1 cellular context compared by ENCODE assay signal in the genomic region with DNA sequence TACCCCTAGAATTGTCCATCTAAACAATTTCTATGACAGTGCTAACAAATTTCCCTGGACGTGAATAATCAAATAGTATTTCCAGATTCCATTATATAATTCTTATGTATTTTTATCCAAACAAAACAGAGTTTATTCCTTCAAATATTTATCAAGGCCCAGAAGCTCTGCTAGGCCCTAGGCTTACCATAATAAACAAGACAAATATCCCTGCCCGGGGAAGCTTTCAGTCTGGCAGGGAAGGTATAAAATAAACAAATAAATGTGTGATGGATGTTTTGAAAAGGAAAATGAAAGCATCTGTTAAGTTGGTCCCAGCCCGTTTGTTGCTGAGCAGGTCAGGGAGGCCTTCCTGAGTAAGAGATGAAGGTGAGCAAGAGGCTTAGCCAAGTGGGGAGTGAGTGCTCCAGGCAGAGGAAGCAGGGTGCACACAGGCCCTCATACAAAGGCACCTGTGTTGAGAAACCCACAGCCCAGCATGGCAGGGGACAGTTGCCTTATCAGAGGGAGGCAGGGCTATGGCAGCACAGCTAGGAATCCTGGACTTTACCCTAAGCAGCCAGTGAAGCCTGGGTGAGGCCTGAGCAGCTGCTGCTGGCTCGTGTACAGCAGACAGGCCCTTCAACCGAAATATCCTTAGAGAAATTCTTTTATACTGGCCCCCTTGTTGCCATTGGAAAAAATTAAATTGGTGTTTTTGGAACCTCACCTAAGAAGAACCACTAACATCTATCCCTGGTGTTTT.
TF ChIP-seq lines count a peak whose summit lies in the region.

No MANE protein-coding gene starts in this region.

TF ChIP-seq in HepG2, 621 proteins besides CTCF, POLR2A, EP300 and RAD21 (continued from another document and continues in another):
- TF ChIP-seq MEIS2 (CRISPR knock-in tag; IDR thresholded peaks at IDR 0.05) (peak; percentile 70; the same call in 1 of the 2 replicates), ZNF737 (CRISPR knock-in tag; IDR thresholded peaks at IDR 0.05; ENCODE audit: borderline replicate concordance) (no peak), ZNF12 (CRISPR knock-in tag; IDR thresholded peaks at IDR 0.05) (peak; percentile 97), POGZ (CRISPR knock-in tag; IDR thresholded peaks at IDR 0.05) (peak; percentile 85), GATA4 (IDR thresholded peaks at IDR 0.05; ENCODE audit: borderline replicate concordance, low read depth) (peak; percentile 71; the same call in 1 of the 2 replicates), KAT2B (IDR thresholded peaks at IDR 0.05; ENCODE audit: borderline replicate concordance, low read depth, low read length) (no peak), ZMYM2 (CRISPR knock-in tag; IDR thresholded peaks at IDR 0.05) (0 out of 2 replicates have a peak, but pooled peaks have one; percentile 72), ZNF335 (CRISPR knock-in tag; IDR thresholded peaks at IDR 0.05) (peak; percentile 87), NKX3-1 (CRISPR knock-in tag; IDR thresholded peaks at IDR 0.05) (peak; percentile 60; the same call in 1 of the 2 replicates), RELA (CRISPR knock-in tag; IDR thresholded peaks at IDR 0.05) (no peak), HMG20A (CRISPR knock-in tag; IDR thresholded peaks at IDR 0.05; ENCODE audit: borderline replicate concordance) (peak; percentile 77; the same call in 1 of the 2 replicates), CEBPG (CRISPR knock-in tag; IDR thresholded peaks at IDR 0.05) (peak; percentile 89), NBN (conservative IDR thresholded peaks at IDR 0.05) (no peak), TOE1 (CRISPR knock-in tag; IDR thresholded peaks at IDR 0.05) (no peak), SNAI1 (CRISPR knock-in tag; IDR thresholded peaks at IDR 0.05; ENCODE audit: borderline replicate concordance) (no peak), TBX3 (IDR thresholded peaks at IDR 0.05; ENCODE audit: borderline replicate concordance) (no peak), HMGA1 (CRISPR knock-in tag; conservative IDR thresholded peaks at IDR 0.05) (no peak), MXI1 (IDR thresholded peaks at IDR 0.05; ENCODE audit: borderline replicate concordance, low read depth, low read length) (peak; percentile 72; the same call in 1 of the 3 replicates), HOXA5 (CRISPR knock-in tag; IDR thresholded peaks at IDR 0.05) (no peak), ZSCAN29 (CRISPR knock-in tag; conservative IDR thresholded peaks at IDR 0.05) (0 out of 2 replicates have a peak, but pooled peaks have one; percentile 26), NONO (IDR thresholded peaks at IDR 0.05) (no peak), NONO (CRISPR knock-in tag; conservative IDR thresholded peaks at IDR 0.05) (peak; percentile 78), ARHGAP35 (CRISPR knock-in tag; IDR thresholded peaks at IDR 0.05; ENCODE audit: borderline replicate concordance) (no peak), ZNF101 (CRISPR knock-in tag; IDR thresholded peaks at IDR 0.05; ENCODE audit: borderline replicate concordance, low read depth) (no peak), MAF1 (CRISPR knock-in tag; IDR thresholded peaks at IDR 0.05; ENCODE audit: borderline replicate concordance) (no peak), ZKSCAN8 (CRISPR knock-in tag; IDR thresholded peaks at IDR 0.05; ENCODE audit: borderline replicate concordance) (peak; percentile 73), RBM39 (IDR thresholded peaks at IDR 0.05; ENCODE audit: low read depth, low read length, poor library complexity, severe bottlenecking) (no peak), ZNF136 (CRISPR knock-in tag; IDR thresholded peaks at IDR 0.05; ENCODE audit: low read depth) (peak; percentile 77; the same call in 1 of the 2 replicates), SMC3 (IDR thresholded peaks at IDR 0.05; ENCODE audit: low read length) (peak; percentile 48; the same call in 1 of the 2 replicates), ZNF776 (CRISPR knock-in tag; IDR thresholded peaks at IDR 0.05) (no peak), TEAD3 (CRISPR knock-in tag; optimal IDR thresholded peaks at IDR 0.05; ENCODE audit: borderline replicate concordance) (peak; percentile 93), ZNF879 (CRISPR knock-in tag; IDR thresholded peaks at IDR 0.05) (no peak)
- TF ChIP-seq, protein P1, sequence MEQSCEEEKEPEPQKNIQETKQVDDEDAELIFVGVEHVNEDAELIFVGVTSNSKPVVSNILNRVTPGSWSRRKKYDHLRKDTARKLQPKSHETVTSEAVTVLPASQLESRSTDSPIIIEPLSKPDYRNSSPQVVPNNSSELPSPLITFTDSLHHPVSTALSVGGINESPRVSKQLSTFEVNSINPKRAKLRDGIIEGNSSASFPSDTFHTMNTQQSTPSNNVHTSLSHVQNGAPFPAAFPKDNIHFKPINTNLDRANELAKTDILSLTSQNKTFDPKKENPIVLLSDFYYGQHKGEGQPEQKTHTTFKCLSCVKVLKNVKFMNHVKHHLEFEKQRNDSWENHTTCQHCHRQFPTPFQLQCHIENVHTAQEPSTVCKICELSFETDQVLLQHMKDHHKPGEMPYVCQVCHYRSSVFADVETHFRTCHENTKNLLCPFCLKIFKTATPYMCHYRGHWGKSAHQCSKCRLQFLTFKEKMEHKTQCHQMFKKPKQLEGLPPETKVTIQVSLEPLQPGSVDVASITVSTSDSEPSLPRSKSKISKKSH (CRISPR knock-in tag; IDR thresholded peaks at IDR 0.05; ENCODE audit: borderline replicate concordance): no peak
- TF ChIP-seq, protein P2, sequence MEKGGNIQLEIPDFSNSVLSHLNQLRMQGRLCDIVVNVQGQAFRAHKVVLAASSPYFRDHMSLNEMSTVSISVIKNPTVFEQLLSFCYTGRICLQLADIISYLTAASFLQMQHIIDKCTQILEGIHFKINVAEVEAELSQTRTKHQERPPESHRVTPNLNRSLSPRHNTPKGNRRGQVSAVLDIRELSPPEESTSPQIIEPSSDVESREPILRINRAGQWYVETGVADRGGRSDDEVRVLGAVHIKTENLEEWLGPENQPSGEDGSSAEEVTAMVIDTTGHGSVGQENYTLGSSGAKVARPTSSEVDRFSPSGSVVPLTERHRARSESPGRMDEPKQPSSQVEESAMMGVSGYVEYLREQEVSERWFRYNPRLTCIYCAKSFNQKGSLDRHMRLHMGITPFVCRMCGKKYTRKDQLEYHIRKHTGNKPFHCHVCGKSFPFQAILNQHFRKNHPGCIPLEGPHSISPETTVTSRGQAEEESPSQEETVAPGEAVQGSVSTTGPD (CRISPR knock-in tag; IDR thresholded peaks at IDR 0.05): no peak
- TF ChIP-seq, protein P3, sequence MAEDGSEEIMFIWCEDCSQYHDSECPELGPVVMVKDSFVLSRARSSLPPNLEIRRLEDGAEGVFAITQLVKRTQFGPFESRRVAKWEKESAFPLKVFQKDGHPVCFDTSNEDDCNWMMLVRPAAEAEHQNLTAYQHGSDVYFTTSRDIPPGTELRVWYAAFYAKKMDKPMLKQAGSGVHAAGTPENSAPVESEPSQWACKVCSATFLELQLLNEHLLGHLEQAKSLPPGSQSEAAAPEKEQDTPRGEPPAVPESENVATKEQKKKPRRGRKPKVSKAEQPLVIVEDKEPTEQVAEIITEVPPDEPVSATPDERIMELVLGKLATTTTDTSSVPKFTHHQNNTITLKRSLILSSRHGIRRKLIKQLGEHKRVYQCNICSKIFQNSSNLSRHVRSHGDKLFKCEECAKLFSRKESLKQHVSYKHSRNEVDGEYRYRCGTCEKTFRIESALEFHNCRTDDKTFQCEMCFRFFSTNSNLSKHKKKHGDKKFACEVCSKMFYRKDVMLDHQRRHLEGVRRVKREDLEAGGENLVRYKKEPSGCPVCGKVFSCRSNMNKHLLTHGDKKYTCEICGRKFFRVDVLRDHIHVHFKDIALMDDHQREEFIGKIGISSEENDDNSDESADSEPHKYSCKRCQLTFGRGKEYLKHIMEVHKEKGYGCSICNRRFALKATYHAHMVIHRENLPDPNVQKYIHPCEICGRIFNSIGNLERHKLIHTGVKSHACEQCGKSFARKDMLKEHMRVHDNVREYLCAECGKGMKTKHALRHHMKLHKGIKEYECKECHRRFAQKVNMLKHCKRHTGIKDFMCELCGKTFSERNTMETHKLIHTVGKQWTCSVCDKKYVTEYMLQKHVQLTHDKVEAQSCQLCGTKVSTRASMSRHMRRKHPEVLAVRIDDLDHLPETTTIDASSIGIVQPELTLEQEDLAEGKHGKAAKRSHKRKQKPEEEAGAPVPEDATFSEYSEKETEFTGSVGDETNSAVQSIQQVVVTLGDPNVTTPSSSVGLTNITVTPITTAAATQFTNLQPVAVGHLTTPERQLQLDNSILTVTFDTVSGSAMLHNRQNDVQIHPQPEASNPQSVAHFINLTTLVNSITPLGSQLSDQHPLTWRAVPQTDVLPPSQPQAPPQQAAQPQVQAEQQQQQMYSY (CRISPR knock-in tag; IDR thresholded peaks at IDR 0.05): no peak
- TF ChIP-seq, protein P4, sequence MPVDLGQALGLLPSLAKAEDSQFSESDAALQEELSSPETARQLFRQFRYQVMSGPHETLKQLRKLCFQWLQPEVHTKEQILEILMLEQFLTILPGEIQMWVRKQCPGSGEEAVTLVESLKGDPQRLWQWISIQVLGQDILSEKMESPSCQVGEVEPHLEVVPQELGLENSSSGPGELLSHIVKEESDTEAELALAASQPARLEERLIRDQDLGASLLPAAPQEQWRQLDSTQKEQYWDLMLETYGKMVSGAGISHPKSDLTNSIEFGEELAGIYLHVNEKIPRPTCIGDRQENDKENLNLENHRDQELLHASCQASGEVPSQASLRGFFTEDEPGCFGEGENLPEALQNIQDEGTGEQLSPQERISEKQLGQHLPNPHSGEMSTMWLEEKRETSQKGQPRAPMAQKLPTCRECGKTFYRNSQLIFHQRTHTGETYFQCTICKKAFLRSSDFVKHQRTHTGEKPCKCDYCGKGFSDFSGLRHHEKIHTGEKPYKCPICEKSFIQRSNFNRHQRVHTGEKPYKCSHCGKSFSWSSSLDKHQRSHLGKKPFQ (CRISPR knock-in tag; IDR thresholded peaks at IDR 0.05; ENCODE audit: insufficient replicate concordance): no peak
- TF ChIP-seq, protein P5, sequence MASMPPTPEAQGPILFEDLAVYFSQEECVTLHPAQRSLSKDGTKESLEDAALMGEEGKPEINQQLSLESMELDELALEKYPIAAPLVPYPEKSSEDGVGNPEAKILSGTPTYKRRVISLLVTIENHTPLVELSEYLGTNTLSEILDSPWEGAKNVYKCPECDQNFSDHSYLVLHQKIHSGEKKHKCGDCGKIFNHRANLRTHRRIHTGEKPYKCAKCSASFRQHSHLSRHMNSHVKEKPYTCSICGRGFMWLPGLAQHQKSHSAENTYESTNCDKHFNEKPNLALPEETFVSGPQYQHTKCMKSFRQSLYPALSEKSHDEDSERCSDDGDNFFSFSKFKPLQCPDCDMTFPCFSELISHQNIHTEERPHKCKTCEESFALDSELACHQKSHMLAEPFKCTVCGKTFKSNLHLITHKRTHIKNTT (CRISPR knock-in tag; IDR thresholded peaks at IDR 0.05): no peak
- TF ChIP-seq, protein P6, sequence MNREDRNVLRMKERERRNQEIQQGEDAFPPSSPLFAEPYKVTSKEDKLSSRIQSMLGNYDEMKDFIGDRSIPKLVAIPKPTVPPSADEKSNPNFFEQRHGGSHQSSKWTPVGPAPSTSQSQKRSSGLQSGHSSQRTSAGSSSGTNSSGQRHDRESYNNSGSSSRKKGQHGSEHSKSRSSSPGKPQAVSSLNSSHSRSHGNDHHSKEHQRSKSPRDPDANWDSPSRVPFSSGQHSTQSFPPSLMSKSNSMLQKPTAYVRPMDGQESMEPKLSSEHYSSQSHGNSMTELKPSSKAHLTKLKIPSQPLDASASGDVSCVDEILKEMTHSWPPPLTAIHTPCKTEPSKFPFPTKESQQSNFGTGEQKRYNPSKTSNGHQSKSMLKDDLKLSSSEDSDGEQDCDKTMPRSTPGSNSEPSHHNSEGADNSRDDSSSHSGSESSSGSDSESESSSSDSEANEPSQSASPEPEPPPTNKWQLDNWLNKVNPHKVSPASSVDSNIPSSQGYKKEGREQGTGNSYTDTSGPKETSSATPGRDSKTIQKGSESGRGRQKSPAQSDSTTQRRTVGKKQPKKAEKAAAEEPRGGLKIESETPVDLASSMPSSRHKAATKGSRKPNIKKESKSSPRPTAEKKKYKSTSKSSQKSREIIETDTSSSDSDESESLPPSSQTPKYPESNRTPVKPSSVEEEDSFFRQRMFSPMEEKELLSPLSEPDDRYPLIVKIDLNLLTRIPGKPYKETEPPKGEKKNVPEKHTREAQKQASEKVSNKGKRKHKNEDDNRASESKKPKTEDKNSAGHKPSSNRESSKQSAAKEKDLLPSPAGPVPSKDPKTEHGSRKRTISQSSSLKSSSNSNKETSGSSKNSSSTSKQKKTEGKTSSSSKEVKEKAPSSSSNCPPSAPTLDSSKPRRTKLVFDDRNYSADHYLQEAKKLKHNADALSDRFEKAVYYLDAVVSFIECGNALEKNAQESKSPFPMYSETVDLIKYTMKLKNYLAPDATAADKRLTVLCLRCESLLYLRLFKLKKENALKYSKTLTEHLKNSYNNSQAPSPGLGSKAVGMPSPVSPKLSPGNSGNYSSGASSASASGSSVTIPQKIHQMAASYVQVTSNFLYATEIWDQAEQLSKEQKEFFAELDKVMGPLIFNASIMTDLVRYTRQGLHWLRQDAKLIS (CRISPR knock-in tag; IDR thresholded peaks at IDR 0.05): peak; percentile 69; the same call in 1 of the 2 replicates
- TF ChIP-seq, protein P7, sequence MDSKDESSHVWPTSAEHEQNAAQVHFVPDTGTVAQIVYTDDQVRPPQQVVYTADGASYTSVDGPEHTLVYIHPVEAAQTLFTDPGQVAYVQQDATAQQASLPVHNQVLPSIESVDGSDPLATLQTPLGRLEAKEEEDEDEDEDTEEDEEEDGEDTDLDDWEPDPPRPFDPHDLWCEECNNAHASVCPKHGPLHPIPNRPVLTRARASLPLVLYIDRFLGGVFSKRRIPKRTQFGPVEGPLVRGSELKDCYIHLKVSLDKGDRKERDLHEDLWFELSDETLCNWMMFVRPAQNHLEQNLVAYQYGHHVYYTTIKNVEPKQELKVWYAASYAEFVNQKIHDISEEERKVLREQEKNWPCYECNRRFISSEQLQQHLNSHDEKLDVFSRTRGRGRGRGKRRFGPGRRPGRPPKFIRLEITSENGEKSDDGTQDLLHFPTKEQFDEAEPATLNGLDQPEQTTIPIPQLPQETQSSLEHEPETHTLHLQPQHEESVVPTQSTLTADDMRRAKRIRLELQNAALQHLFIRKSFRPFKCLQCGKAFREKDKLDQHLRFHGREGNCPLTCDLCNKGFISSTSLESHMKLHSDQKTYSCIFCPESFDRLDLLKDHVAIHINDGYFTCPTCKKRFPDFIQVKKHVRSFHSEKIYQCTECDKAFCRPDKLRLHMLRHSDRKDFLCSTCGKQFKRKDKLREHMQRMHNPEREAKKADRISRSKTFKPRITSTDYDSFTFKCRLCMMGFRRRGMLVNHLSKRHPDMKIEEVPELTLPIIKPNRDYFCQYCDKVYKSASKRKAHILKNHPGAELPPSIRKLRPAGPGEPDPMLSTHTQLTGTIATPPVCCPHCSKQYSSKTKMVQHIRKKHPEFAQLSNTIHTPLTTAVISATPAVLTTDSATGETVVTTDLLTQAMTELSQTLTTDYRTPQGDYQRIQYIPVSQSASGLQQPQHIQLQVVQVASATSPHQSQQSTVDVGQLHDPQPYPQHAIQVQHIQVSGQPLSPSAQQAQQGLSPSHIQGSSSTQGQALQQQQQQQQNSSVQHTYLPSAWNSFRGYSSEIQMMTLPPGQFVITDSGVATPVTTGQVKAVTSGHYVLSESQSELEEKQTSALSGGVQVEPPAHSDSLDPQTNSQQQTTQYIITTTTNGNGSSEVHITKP (CRISPR knock-in tag; IDR thresholded peaks at IDR 0.05; ENCODE audit: low read depth): peak; percentile 27; the same call in 1 of the 2 replicates
- TF ChIP-seq, protein P8, sequence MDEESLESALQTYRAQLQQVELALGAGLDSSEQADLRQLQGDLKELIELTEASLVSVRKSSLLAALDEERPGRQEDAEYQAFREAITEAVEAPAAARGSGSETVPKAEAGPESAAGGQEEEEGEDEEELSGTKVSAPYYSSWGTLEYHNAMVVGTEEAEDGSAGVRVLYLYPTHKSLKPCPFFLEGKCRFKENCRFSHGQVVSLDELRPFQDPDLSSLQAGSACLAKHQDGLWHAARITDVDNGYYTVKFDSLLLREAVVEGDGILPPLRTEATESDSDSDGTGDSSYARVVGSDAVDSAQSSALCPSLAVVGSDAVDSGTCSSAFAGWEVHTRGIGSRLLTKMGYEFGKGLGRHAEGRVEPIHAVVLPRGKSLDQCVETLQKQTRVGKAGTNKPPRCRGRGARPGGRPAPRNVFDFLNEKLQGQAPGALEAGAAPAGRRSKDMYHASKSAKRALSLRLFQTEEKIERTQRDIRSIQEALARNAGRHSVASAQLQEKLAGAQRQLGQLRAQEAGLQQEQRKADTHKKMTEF (CRISPR knock-in tag; IDR thresholded peaks at IDR 0.05): peak; percentile 89
